In genomic region chr11:22829231-22830081, GRCh38 we compare ENCODE assay signal across 8 cellular contexts. TPM values are rescaled to one million over a fixed set of nuclear protein-coding genes. Genes with fewer than 3 reads are reported as not detected.
A peak's percentile ranks its signal among the peaks of the same experiment; 100 is the strongest.
DNase-seq lines count a peak whose midpoint lies in the region; ATAC-seq, FAIRE-seq and TF ChIP-seq lines count a peak whose summit lies in the region.

SVIP (minus strand) TSS chr11:22829801; CDS start chr11:22829748, 53 bp downstream.

- H3K27me3 ChIP-seq in BLaER1 (no peaks in the 10 kb centered on the region), HepG2 (ENCODE audit: control insufficient read depth in 1 of 2, insufficient read depth in 2 of 2, low read length in 2 of 2) (no peaks in the 10 kb centered on the region; a peak in 1 of 5 replicates)

- POLR2A ChIA-PET in HepG2 (lab: Yijun Ruan, JAX): interaction anchor here (0.7 to 2.0 kb wide), 5 partner anchors 20 to 204 kb away, joined by 3 to 8 read pairs (median 3); partner anchors contain the start of genes FANCF and GAS2

- peak within 1 kb of the TSS; percentile 86 for H3K4me2 ChIP-seq in BLaER1
- H3K4me2 ChIP-seq in HepG2 (ENCODE audit: low read depth, low read length): peak within 1 kb of the TSS; percentile 89

- FAIRE-seq in GM19239 (lab: Jason Lieb, UNC) (peak; percentile 96), HepG2 (lab: Jason Lieb, UNC) (peak; percentile 71)

- BruUV-seq in HepG2 (replicated peaks; lab: Mats Ljungman, UMichigan): no TSS peak

- H3K9ac ChIP-seq in BLaER1: peak within 1 kb of the TSS; percentile 88
- peak within 1 kb of the TSS; percentile 91 for H3K9ac ChIP-seq in HepG2 (ENCODE audit: insufficient read depth, low read depth, low read length)

- H3K27ac ChIP-seq in BLaER1 (peak within 1 kb of the TSS; percentile 86), HepG2 (ENCODE audit: extremely low read length, insufficient read depth, low read length) (peak within 1 kb of the TSS; percentile 89)

- H3K4me1 ChIP-seq in BLaER1: peaks cover 52% of the 10 kb centered on the region
- H3K4me1 ChIP-seq in HepG2 (ENCODE audit: insufficient read depth, low read length): peaks cover 44% of the 10 kb centered on the region

- no peak for TF ChIP-seq RAD21 in HepG2 (CRISPR knock-in tag; IDR thresholded peaks at IDR 0.05)

- H3K9me3 ChIP-seq in BLaER1 (peaks cover under 1% of the 10 kb centered on the region; the same call in 1 of the 2 replicates), HepG2 (ENCODE audit: low read length) (no peaks in the 10 kb centered on the region)

- H3K79me2 ChIP-seq in HepG2 (ENCODE audit: insufficient read depth, low read length): peaks cover 2% of the 10 kb centered on the region

- intact Hi-C loops in HepG2 (cut with micrococcal nuclease; ENCODE audit: unreplicated experiment): loop anchor here (2.0 to 5.0 kb wide), 4 partner anchors 37 to 492 kb away; partner anchors contain the start of genes FANCF and SLC17A6

- H2AFZ ChIP-seq in HepG2 (ENCODE audit: low read length): peak within 1 kb of the TSS; percentile 64

- CTCF ChIA-PET in HepG2 (lab: Yijun Ruan, JAX; ENCODE audit: low intra/inter-chr PET ratio, low total read pairs): no interaction called here

- TF ChIP-seq EP300 in HepG2 (IDR thresholded peaks at IDR 0.05; ENCODE audit: low read depth in 2 of 2, low read length in 2 of 2) (peak in 1 of 2 experiments; percentile 38; a peak in 1 of 4 replicates), HepG2 (CRISPR knock-in tag; IDR thresholded peaks at IDR 0.05; ENCODE audit: borderline replicate concordance) (no peak)

- in situ Hi-C loops in HepG2 (cut with HindIII; ENCODE audit: extremely low pct_ligation_motif_present, low pct_unique_long_range_greater_than_20kb): no loop called here

- WGBS in HepG2 (ENCODE audit: low lambda C conversion rate): 3% methylated on average over 48 of the region's 79 CpGs

- peak; percentile 66 for DNase-seq in GM19239 (ENCODE audit: insufficient read length, low spot score)
- DNase-seq in NCI-H526 (lab: John Stamatoyannopoulos, UW): peak; percentile 92 to 99
- peak; percentile 91 to 94 for DNase-seq in activated CD4-positive, alpha-beta T cell treated with anti-CD3 and anti-CD28 coated beads, Interleukin-2, amount 50 U/mL, for 4 hours
- peak; percentile 99 for DNase-seq in dermis blood vessel endothelial cell
- DNase-seq in HepG2 (ENCODE audit: low spot score): peak; percentile 87
- DNase-seq in stimulated activated CD4-positive, alpha-beta T cell treated with anti-CD3 and anti-CD28 coated beads, Interleukin-2, amount 100 ng/mL, for 48 hours: peak; percentile 93 to 95

- ATAC-seq in HG03442 (IDR thresholded peaks at IDR 0.05; ENCODE audit: unreplicated experiment) (peak; percentile 93), HepG2 (peak; percentile 94)

- H4K20me1 ChIP-seq in BLaER1: peaks cover 6% of the 10 kb centered on the region; the same call in 1 of the 2 replicates
- H4K20me1 ChIP-seq in HepG2 (ENCODE audit: insufficient read depth, low read length): no peaks in the 10 kb centered on the region

- H3K36me3 ChIP-seq in BLaER1 (peaks cover 18% of the 10 kb centered on the region), HepG2 (replicated peaks in 1 of 2; ENCODE audit: control insufficient read depth in 1 of 2, insufficient read depth in 2 of 2, low read length in 2 of 2) (no peaks in the 10 kb centered on the region)

- TF ChIP-seq CTCF in HepG2 (CRISPR knock-in tag; IDR thresholded peaks at IDR 0.05): peak; percentile 91

- TF ChIP-seq POLR2A in HepG2 (IDR thresholded peaks at IDR 0.05; ENCODE audit: insufficient read depth in 1 of 2, low read depth in 2 of 2, low read length in 2 of 2): peak; percentile 84

- H3K4me3 ChIP-seq in BLaER1 (peak within 1 kb of the TSS; percentile 97), HepG2 (replicated peaks in 1 of 3; ENCODE audit: insufficient read depth in 1 of 3, low read depth in 2 of 3, low read length in 3 of 3) (peak within 1 kb of the TSS; percentile 78 to 99 (median 82))

TF ChIP-seq in HepG2, 621 proteins besides CTCF, POLR2A, EP300 and RAD21 (continues in another document):
- TF ChIP-seq U2AF1 (optimal IDR thresholded peaks at IDR 0.05; ENCODE audit: low read depth, low read length) (no peak), AHDC1 (CRISPR knock-in tag; IDR thresholded peaks at IDR 0.05; ENCODE audit: borderline replicate concordance) (no peak), ZBTB1 (CRISPR knock-in tag; IDR thresholded peaks at IDR 0.05; ENCODE audit: borderline replicate concordance) (no peak), ADNP (CRISPR knock-in tag; IDR thresholded peaks at IDR 0.05) (no peak), ZKSCAN8 (CRISPR knock-in tag; IDR thresholded peaks at IDR 0.05; ENCODE audit: borderline replicate concordance) (0 out of 2 replicates have a peak, but pooled peaks have one; percentile 52), BCL3 (CRISPR knock-in tag; IDR thresholded peaks at IDR 0.05) (no peak), NFIB (CRISPR knock-in tag; IDR thresholded peaks at IDR 0.05; ENCODE audit: borderline replicate concordance) (no peak), KLF6 (CRISPR knock-in tag; IDR thresholded peaks at IDR 0.05) (peak; percentile 54), MEIS1 (CRISPR knock-in tag; IDR thresholded peaks at IDR 0.05; ENCODE audit: borderline replicate concordance) (no peak)

RNA-seq across cellular contexts. Expression of gene SVIP, which starts in this region (rescaled TPM):
- 15.7 and 16.5 TPM in 2 replicates for total RNA-seq in dermis blood vessel endothelial cell
- 27.2 and 31.1 TPM in 2 replicates for total RNA-seq in HepG2 (2016; rRNA removed; fragmentation: Illumina TruSeq; extraction: Trizol)
- total RNA-seq in HepG2 (2016; cell fraction: cytosol; rRNA removed; fragmentation: Illumina TruSeq; extraction: Trizol; ENCODE audit: low read depth): 36.5 and 46.9 TPM in 2 replicates
- 28.9 and 29.7 TPM in 2 replicates for total RNA-seq in HepG2 (2016; cell fraction: insoluble cytoplasmic fraction; rRNA removed; fragmentation: Illumina TruSeq; extraction: Trizol)
- 54.7 and 55.9 TPM in 2 replicates for total RNA-seq in HepG2 (2016; cell fraction: membrane; rRNA removed; fragmentation: Illumina TruSeq; extraction: Trizol)
- total RNA-seq in HepG2 (2016; cell fraction: nucleus; rRNA removed; fragmentation: Illumina TruSeq; extraction: Trizol): 10.0 and 11.5 TPM in 2 replicates
- 5.8 and 6.3 TPM in 2 replicates for polyA plus RNA-seq in HepG2 (2011; rRNA removed)
- polyA plus RNA-seq in HepG2 (2011; cell fraction: cytosol; rRNA removed): 1.2 and 1.7 TPM in 2 replicates
- polyA plus RNA-seq in HepG2 (2011; cell fraction: nucleus; rRNA removed): 0.96 and 1.8 TPM in 2 replicates
- polyA plus RNA-seq in HepG2 (2012): 11.8 and 13.4 TPM in 2 replicates
- 88.9 and 123 TPM in 2 replicates for polyA plus RNA-seq in HepG2 (2016; cell fraction: cytosol; fragmentation: Illumina TruSeq; extraction: Trizol; ENCODE audit: low read depth)
- 37.2 and 40.5 TPM in 2 replicates for polyA plus RNA-seq in HepG2 (2016; cell fraction: insoluble cytoplasmic fraction; fragmentation: Illumina TruSeq; extraction: Trizol; ENCODE audit: low read depth)
- polyA plus RNA-seq in HepG2 (2016; cell fraction: membrane; fragmentation: Illumina TruSeq; extraction: Trizol; ENCODE audit: low read depth): 71.3 and 75.6 TPM in 2 replicates
- 22.8 and 28.1 TPM in 2 replicates for polyA plus RNA-seq in HepG2 (2016; cell fraction: nucleus; fragmentation: Illumina TruSeq; extraction: Trizol; ENCODE audit: insufficient read depth, low read depth)
- polyA minus RNA-seq in HepG2 (2011; rRNA and poly(A)+ RNA removed; ENCODE audit: low replicate concordance): 0.98 and 1.5 TPM in 2 replicates
- polyA minus RNA-seq in HepG2 (2011; cell fraction: cytosol; rRNA and poly(A)+ RNA removed): 0.62 and 0.89 TPM in 2 replicates
- polyA minus RNA-seq in HepG2 (2011; cell fraction: nucleus; rRNA and poly(A)+ RNA removed): 9.3 and 12.2 TPM in 2 replicates

Comparison
In these comparisons a context has a peak if more than half of its experiments do, and no peak if none do; other contexts are left out.
1. Peak in every context shown above with its lines: DNase-seq, ATAC-seq, H3K4me3 ChIP-seq and H3K27ac ChIP-seq.